ENCODE assay signal across 8 cellular contexts in genomic region chr3:139202226-139202958, GRCh38.
DNase-seq lines count a peak whose midpoint lies in the region; ATAC-seq and TF ChIP-seq lines count a peak whose summit lies in the region.

No MANE protein-coding gene starts in this region.

- no peaks in the 10 kb centered on the region for H3K36me3 Mint-ChIP-seq in stimulated activated effector memory CD8-positive, alpha-beta T cell treated with anti-CD3 and anti-CD28 coated beads, Interleukin-12 subunit alpha, Interleukin-12 subunit beta, amount 100 ng/mL, for 72 hours

- H3K4me2 ChIP-seq in BLaER1, result peak overlapping the region; percentile 36

- H3K36me3 ChIP-seq in BLaER1, result no peaks in the 10 kb centered on the region

- DNase-seq in NAMALWA (ENCODE audit: low spot score) (peak; percentile 18), ecto neural progenitor cell (ENCODE audit: low spot score) (peak; percentile 69), retinal pigment epithelial cell (ENCODE audit: low read depth) (no peak), NCI-H1105 (lab: John Stamatoyannopoulos, UW) (no peak), NCI-H1092 (lab: John Stamatoyannopoulos, UW) (no peak)
- DNase-seq in stimulated activated effector memory CD8-positive, alpha-beta T cell treated with anti-CD3 and anti-CD28 coated beads, Interleukin-12 subunit alpha, Interleukin-12 subunit beta, amount 100 ng/mL, for 72 hours (ENCODE audit: low spot score in 2 of 2), result no peak

- H3K27ac Mint-ChIP-seq in stimulated activated effector memory CD8-positive, alpha-beta T cell treated with anti-CD3 and anti-CD28 coated beads, Interleukin-12 subunit alpha, Interleukin-12 subunit beta, amount 100 ng/mL, for 72 hours, result no peak overlapping the region

- H4K20me1 ChIP-seq in BLaER1, result no peaks in the 10 kb centered on the region

- no peaks in the 10 kb centered on the region for H3K9me3 ChIP-seq in BLaER1

- ATAC-seq in GM19035 (IDR thresholded peaks at IDR 0.05; ENCODE audit: unreplicated experiment), result peak; percentile 68
- ATAC-seq in stimulated activated effector memory CD8-positive, alpha-beta T cell treated with anti-CD3 and anti-CD28 coated beads, Interleukin-12 subunit alpha, Interleukin-12 subunit beta, amount 100 ng/mL, for 72 hours, result no peak

- H3K9me3 Mint-ChIP-seq in stimulated activated effector memory CD8-positive, alpha-beta T cell treated with anti-CD3 and anti-CD28 coated beads, Interleukin-12 subunit alpha, Interleukin-12 subunit beta, amount 100 ng/mL, for 72 hours, result no peaks in the 10 kb centered on the region

- TF ChIP-seq CTCF in retinal pigment epithelial cell (conservative IDR thresholded peaks at IDR 0.05; ENCODE audit: low read depth, low read length), result peak; percentile 21

- H3K27ac ChIP-seq in BLaER1, result no peak overlapping the region

- H3K4me1 ChIP-seq in BLaER1, result peaks cover 44% of the 10 kb centered on the region

- H3K9ac ChIP-seq in BLaER1, result no peak overlapping the region

- H3K4me3 ChIP-seq in BLaER1 (no peak overlapping the region), retinal pigment epithelial cell (ENCODE audit: low read length) (no peak overlapping the region)

- H3K4me3 Mint-ChIP-seq in stimulated activated effector memory CD8-positive, alpha-beta T cell treated with anti-CD3 and anti-CD28 coated beads, Interleukin-12 subunit alpha, Interleukin-12 subunit beta, amount 100 ng/mL, for 72 hours, result no peak overlapping the region

- H3K4me1 Mint-ChIP-seq in stimulated activated effector memory CD8-positive, alpha-beta T cell treated with anti-CD3 and anti-CD28 coated beads, Interleukin-12 subunit alpha, Interleukin-12 subunit beta, amount 100 ng/mL, for 72 hours, result no peaks in the 10 kb centered on the region

- no peaks in the 10 kb centered on the region for H3K27me3 ChIP-seq in BLaER1

Comparison
In these comparisons a context has a peak if more than half of its experiments do, and no peak if none do; other contexts are left out.
1. DNase-seq: peak in NAMALWA (single experiment) and ecto neural progenitor cell (single experiment); none in retinal pigment epithelial cell (single experiment), NCI-H1105 (single experiment), stimulated activated effector memory CD8-positive, alpha-beta T cell treated with anti-CD3 and anti-CD28 coated beads, Interleukin-12 subunit alpha, Interleukin-12 subunit beta, amount 100 ng/mL, for 72 hours (0 of 2) and NCI-H1092 (single experiment).